9 cellular contexts compared by ENCODE assay signal in genomic region chr3:62999158-62999557, GRCh38.
"Had no signal": no experiment of that assay in that cellular context is flagged by ENCODE, and none has a peak within 500 bp of the region (broad histone marks: within the 10 kb centered on the region; RNA-seq: fewer than 3 reads in every experiment).

No MANE protein-coding gene starts in this region.

- H3K9ac ChIP-seq: GM23248 had no signal

- H3K4me3 ChIP-seq: GM23248, GM23338, HAP-1 had no signal

- H3K36me3 ChIP-seq: HAP-1 had no signal

- H3K4me2 ChIP-seq: GM23338 had no signal

- DNase-seq: GM23248, GOT3, H7, H9, HCEC 1CT, HFFc6 had no signal

- ATAC-seq: GM23338, HCT116 had no signal

- H3K9me3 ChIP-seq: HAP-1 had no signal

- H2AFZ ChIP-seq: GM23248, GM23338 had no signal

- H3K4me1 ChIP-seq: HAP-1 had no signal

- H3K27ac ChIP-seq: GM23248 had no signal
